18 cellular contexts compared by ENCODE assay signal in the genomic region with DNA sequence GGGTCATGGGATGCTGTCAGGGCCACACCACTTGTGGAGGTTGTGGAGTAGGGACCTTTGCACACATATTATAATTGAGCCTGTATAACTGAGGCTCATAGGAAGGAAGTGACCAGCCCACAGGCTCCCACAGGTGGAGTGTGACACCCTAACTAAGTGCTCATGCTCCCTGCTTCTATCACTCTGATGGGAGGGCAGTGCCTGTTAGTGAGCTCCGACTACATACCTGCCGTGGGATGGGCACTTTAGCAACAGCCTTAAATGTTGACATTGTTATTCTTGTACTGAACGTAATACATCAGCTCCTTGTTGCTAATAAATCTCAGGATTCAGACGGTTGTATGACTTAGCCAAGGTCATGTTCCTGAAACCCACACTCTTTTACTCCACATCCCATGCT. TPM values are rescaled to one million over a fixed set of nuclear protein-coding genes. Genes with fewer than 3 reads are reported as not detected.
DNase-seq lines count a peak whose midpoint lies in the region; ATAC-seq and TF ChIP-seq lines count a peak whose summit lies in the region.
"Had no signal": no experiment of that assay in that cellular context is flagged by ENCODE, and none has a peak within 500 bp of the region (broad histone marks: within the 10 kb centered on the region; RNA-seq: fewer than 3 reads in every experiment).

No MANE protein-coding gene starts in this region.

- no peak for TF ChIP-seq CTCF in left lung (IDR thresholded peaks at IDR 0.05)

- no peak overlapping the region for H4K8ac ChIP-seq in neuronal stem cell (ENCODE audit: low read depth, low read length)

- intact Hi-C loops in left lung (cut with DNase I), result no loop called here

- H3K36me3 ChIP-seq in left lung (no peaks in the 10 kb centered on the region), thymus (ENCODE audit: control insufficient read depth, insufficient read depth) (no peaks in the 10 kb centered on the region), neuronal stem cell (replicated peaks in 1 of 2; ENCODE audit: control insufficient read depth in 2 of 2, insufficient read depth in 2 of 2, low read length in 2 of 2) (no peaks in the 10 kb centered on the region)

- H3K27ac ChIP-seq in epithelial cell of prostate (no peak overlapping the region), left lung (no peak overlapping the region), thymus (ENCODE audit: low read depth) (peak overlapping the region; percentile 18), neuronal stem cell (replicated peaks; ENCODE audit: low read length) (no peak overlapping the region)

- no peaks in the 10 kb centered on the region for H3K79me1 ChIP-seq in neuronal stem cell (ENCODE audit: low read depth, low read length)

- H3K4me3 ChIP-seq in left lung (no peak overlapping the region), thymus (ENCODE audit: low read length) (no peak overlapping the region), neuronal stem cell (ENCODE audit: low read length in 2 of 2) (no peak overlapping the region)
- H3K4me3 ChIP-seq: GM23338 had no signal

- no peak overlapping the region for H2BK120ac ChIP-seq in neuronal stem cell (ENCODE audit: low read depth, low read length)

- no peak overlapping the region for H2AFZ ChIP-seq in neuronal stem cell (ENCODE audit: low read length)
- H2AFZ ChIP-seq: GM23338 had no signal

- H4K91ac ChIP-seq in neuronal stem cell (ENCODE audit: low read depth, low read length, poor library complexity), result no peak overlapping the region

- H3K14ac ChIP-seq in neuronal stem cell (ENCODE audit: low read length), result no peak overlapping the region

- no peak overlapping the region for H3K4me3 Mint-ChIP-seq in activated T-helper 17 cell treated with anti-CD3 and anti-CD28 coated beads, Interleukin-2, amount 50 U/mL, for 72 hours
- H3K4me3 Mint-ChIP-seq: CD4-positive, alpha-beta memory T cell; GM23338; H9 had no signal

- ATAC-seq in left lung (peak; percentile 71), GM18861 (IDR thresholded peaks at IDR 0.05; ENCODE audit: unreplicated experiment) (no peak)
- no peak for ATAC-seq in activated T-helper 17 cell treated with anti-CD3 and anti-CD28 coated beads, Interleukin-2, amount 50 U/mL, for 72 hours (replicated peaks)
- ATAC-seq: HCT116 had no signal

- peak; percentile 10 for DNase-seq in epithelial cell of prostate (ENCODE audit: low read depth, low spot score)
- DNase-seq in left lung, result no peak
- no peak for DNase-seq in neuronal stem cell (ENCODE audit: low spot score)
- DNase-seq in NCI-H187 (lab: John Stamatoyannopoulos, UW), result no peak
- DNase-seq: C1 segment of cervical spinal cord; Calu3; CD4-positive, alpha-beta memory T cell; COR-L47; DMS153; DND-41; H9 had no signal

- no peak overlapping the region for H3K23ac ChIP-seq in neuronal stem cell (ENCODE audit: low read depth, low read length, poor library complexity)

- 90% methylated on average over 4 of the region's 4 CpGs for WGBS in thymus
- WGBS in neuronal stem cell (ENCODE audit: extremely low coverage in 2 of 2, insufficient read length in 2 of 2, insufficient replicate concordance in 1 of 2), 2 donors, result no CpG with 5 or more reads among the region's 4 CpGs

- no peak overlapping the region for H2BK12ac ChIP-seq in neuronal stem cell (ENCODE audit: low read length)

- H3K27me3 Mint-ChIP-seq in activated T-helper 17 cell treated with anti-CD3 and anti-CD28 coated beads, Interleukin-2, amount 50 U/mL, for 72 hours, result peaks cover 14% of the 10 kb centered on the region

- H2BK5ac ChIP-seq in neuronal stem cell (ENCODE audit: low read length), result no peak overlapping the region

- no peak overlapping the region for H2AK5ac ChIP-seq in neuronal stem cell (ENCODE audit: low read depth, low read length)

- H3K9me3 ChIP-seq in left lung, result no peaks in the 10 kb centered on the region
- H3K9me3 ChIP-seq in thymus (ENCODE audit: control insufficient read depth), result no peaks in the 10 kb centered on the region
- H3K9me3 ChIP-seq in neuronal stem cell (replicated peaks in 1 of 2; ENCODE audit: control insufficient read depth in 2 of 2, insufficient read depth in 1 of 2, low read depth in 1 of 2, low read length in 2 of 2), result no peaks in the 10 kb centered on the region

- H3K4me1 ChIP-seq in left lung (peaks cover 0 to 5% of the 10 kb centered on the region in 2 donors), thymus (ENCODE audit: control insufficient read depth, insufficient read depth, low read length) (no peaks in the 10 kb centered on the region), neuronal stem cell (ENCODE audit: control insufficient read depth in 2 of 2, insufficient read depth in 1 of 2, low read depth in 1 of 2, low read length in 2 of 2) (no peaks in the 10 kb centered on the region)

- H3K4ac ChIP-seq in neuronal stem cell (ENCODE audit: low read length), result no peak overlapping the region

- H3K18ac ChIP-seq in neuronal stem cell (ENCODE audit: low read length), result no peak overlapping the region

- no peak overlapping the region for H3K9ac ChIP-seq in neuronal stem cell (ENCODE audit: low read depth, low read length, poor library complexity)

- H3K4me2 ChIP-seq in neuronal stem cell (ENCODE audit: insufficient read depth, low read length, poor library complexity, severe bottlenecking), result no peak overlapping the region
- H3K4me2 ChIP-seq: GM23338 had no signal

- H3K27me3 ChIP-seq in left lung (no peaks in the 10 kb centered on the region), thymus (ENCODE audit: control insufficient read depth, insufficient read depth) (no peaks in the 10 kb centered on the region), neuronal stem cell (ENCODE audit: control insufficient read depth in 3 of 3, insufficient read depth in 3 of 3, low read depth in 1 of 3, low read length in 3 of 3) (no peaks in the 10 kb centered on the region)

- no peak overlapping the region for H3K27ac Mint-ChIP-seq in activated T-helper 17 cell treated with anti-CD3 and anti-CD28 coated beads, Interleukin-2, amount 50 U/mL, for 72 hours
- H3K27ac Mint-ChIP-seq: CD4-positive, alpha-beta memory T cell; GM23338 had no signal

- H3K9me3 Mint-ChIP-seq in activated T-helper 17 cell treated with anti-CD3 and anti-CD28 coated beads, Interleukin-2, amount 50 U/mL, for 72 hours, result no peaks in the 10 kb centered on the region
- H3K9me3 Mint-ChIP-seq: CD4-positive, alpha-beta memory T cell; GM23338; H9 had no signal

- H3K36me3 Mint-ChIP-seq in activated T-helper 17 cell treated with anti-CD3 and anti-CD28 coated beads, Interleukin-2, amount 50 U/mL, for 72 hours (ENCODE audit: low read depth), result no peaks in the 10 kb centered on the region
- H3K36me3 Mint-ChIP-seq: CD4-positive, alpha-beta memory T cell had no signal

- H2BK15ac ChIP-seq in neuronal stem cell (ENCODE audit: low read length), result no peak overlapping the region

- H3K4me1 Mint-ChIP-seq in activated T-helper 17 cell treated with anti-CD3 and anti-CD28 coated beads, Interleukin-2, amount 50 U/mL, for 72 hours, result no peaks in the 10 kb centered on the region
- H3K4me1 Mint-ChIP-seq: CD4-positive, alpha-beta memory T cell; GM23338 had no signal

RNA-seq across cellular contexts. Expression of a gene that starts 58.0 kb away (rescaled TPM):
- total RNA-seq in left lung, result 1 to 10 TPM; 2.2 to 3.3 TPM
- polyA plus RNA-seq in thymus, result 50.2 TPM
- 1 to 10 TPM in 1 of 2 donors, under 1 TPM in 1; 0.35 to 5.3 TPM for total RNA-seq in activated T-helper 17 cell treated with anti-CD3 and anti-CD28 coated beads, Interleukin-2, amount 50 U/mL, for 72 hours
- 34.9 TPM for polyA plus RNA-seq in neuronal stem cell (2013, experiment 1 of 2)
- 37.2 TPM for polyA plus RNA-seq in neuronal stem cell (2013, experiment 2 of 2)
- total RNA-seq: A172 had no signal
- polyA plus RNA-seq: BJ had no signal
